8 cellular contexts compared by ENCODE assay signal in genomic region chr10:114172776-114173555, GRCh38.
DNase-seq lines count a peak whose midpoint lies in the region; ATAC-seq, FAIRE-seq and TF ChIP-seq lines count a peak whose summit lies in the region.

No MANE protein-coding gene starts in this region.

- no peak for TF ChIP-seq CTCF in C4-2B (conservative IDR thresholded peaks at IDR 0.05)
- no peak for TF ChIP-seq CTCF in MM.1S (IDR thresholded peaks at IDR 0.05; ENCODE audit: low read length)

- peaks cover 11% of the 10 kb centered on the region for H3F3A ChIP-seq in MM.1S (ENCODE audit: insufficient read depth, low read length)

- H3K36me3 ChIP-seq in MM.1S (replicated peaks; ENCODE audit: insufficient read depth, low read length) = peaks cover 5% of the 10 kb centered on the region
- H3K36me3 ChIP-seq in muscle layer of duodenum (ENCODE audit: control insufficient read depth in 1 of 2, insufficient read depth in 2 of 2, low read length in 2 of 2) = no peaks in the 10 kb centered on the region

- H3K4me3 ChIP-seq in MM.1S (ENCODE audit: low read length) = peak overlapping the region; percentile 91
- peak overlapping the region; percentile 74 to 79 for H3K4me3 ChIP-seq in muscle layer of duodenum (ENCODE audit: low read depth in 1 of 2, low read length in 2 of 2)

- H2AFZ ChIP-seq in MM.1S (ENCODE audit: low read length) = peak overlapping the region; percentile 3; the same call in 1 of the 2 replicates

- ATAC-seq in HG02759 (IDR thresholded peaks at IDR 0.05; ENCODE audit: unreplicated experiment) = no peak

- peak overlapping the region; percentile 75 for H3K4me2 ChIP-seq in MM.1S (ENCODE audit: low read depth, low read length)

- H4K20me1 ChIP-seq in MM.1S (ENCODE audit: insufficient read depth, low read length) = no peaks in the 10 kb centered on the region

- H3K9ac ChIP-seq in MM.1S (ENCODE audit: low read length) = peak overlapping the region; percentile 97

- H3K9me3 ChIP-seq in MM.1S (replicated peaks; ENCODE audit: insufficient read depth, low read length) = no peaks in the 10 kb centered on the region
- peaks cover 6 to 8% of the 10 kb centered on the region in 2 donors for H3K9me3 ChIP-seq in muscle layer of duodenum (ENCODE audit: control insufficient read depth in 1 of 2, low read length in 2 of 2)

- peaks cover 60% of the 10 kb centered on the region for H3K79me2 ChIP-seq in MM.1S (ENCODE audit: low read length)

- H3K4me1 ChIP-seq in MM.1S (ENCODE audit: low read length) = peaks cover 10% of the 10 kb centered on the region
- peaks cover 0 to 7% of the 10 kb centered on the region in 2 donors for H3K4me1 ChIP-seq in muscle layer of duodenum (ENCODE audit: control insufficient read depth in 1 of 2, insufficient read depth in 2 of 2, low read length in 2 of 2)

- H3K27me3 ChIP-seq in MM.1S (replicated peaks; ENCODE audit: insufficient read depth, low read length) (no peaks in the 10 kb centered on the region), muscle layer of duodenum (ENCODE audit: low read depth, low read length) (no peaks in the 10 kb centered on the region)

- peak; percentile 36 for FAIRE-seq in colon (lab: Jason Lieb, UNC)

- no peaks in the 10 kb centered on the region for H3K9me2 ChIP-seq in MM.1S (replicated peaks; ENCODE audit: insufficient read depth, low read length)

- DNase-seq in MM.1S = peak; percentile 42
- no peak for DNase-seq in GDM1 (lab: John Stamatoyannopoulos, UW)
- no peak for DNase-seq in NCI-H1417 treated with DMSO at 0.1 percent for 48 hours (lab: John Stamatoyannopoulos, UW)
- no peak for DNase-seq in NCI-H2171 treated with DMSO at 0.1 percent for 48 hours (lab: John Stamatoyannopoulos, UW)

- H3K27ac ChIP-seq in C4-2B (peak overlapping the region; percentile 92), MM.1S (ENCODE audit: low read length) (peak overlapping the region; percentile 69; the same call in 1 of the 2 replicates), muscle layer of duodenum (ENCODE audit: low read length) (peak overlapping the region; percentile 88)
